ENCODE assay signal across 17 cellular contexts in the genomic region with DNA sequence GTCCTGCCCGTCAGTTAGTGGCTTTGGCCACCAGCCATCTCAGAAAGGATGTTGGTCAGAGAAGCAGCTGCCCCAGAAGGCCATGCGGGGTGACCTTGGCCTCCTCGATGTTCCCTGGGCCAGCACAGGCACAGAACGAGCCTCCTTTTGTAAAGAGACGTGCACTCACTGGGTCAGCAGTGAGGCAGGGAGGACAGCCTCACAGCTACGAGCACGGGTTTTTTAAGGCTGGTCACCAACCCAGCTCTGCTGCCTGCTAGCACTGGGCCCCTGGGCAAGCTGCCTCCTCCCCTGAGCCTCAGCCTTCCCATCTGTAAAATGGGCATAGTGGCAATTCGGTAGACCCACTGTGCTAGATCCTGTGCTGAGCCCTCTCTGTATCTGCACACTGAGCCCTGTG. TPM values are rescaled to one million over a fixed set of nuclear protein-coding genes. Genes with fewer than 3 reads are reported as not detected.
A peak's percentile ranks its signal among the peaks of the same experiment; 100 is the strongest.
DNase-seq lines count a peak whose midpoint lies in the region; ATAC-seq, FAIRE-seq and TF ChIP-seq lines count a peak whose summit lies in the region.
"Had no signal": no experiment of that assay in that cellular context is flagged by ENCODE, and none has a peak within 500 bp of the region (broad histone marks: within the 10 kb centered on the region; RNA-seq: fewer than 3 reads in every experiment).

No MANE protein-coding gene starts in this region.

- H3K36me3 ChIP-seq in HepG2 (replicated peaks in 1 of 2; ENCODE audit: control insufficient read depth in 1 of 2, insufficient read depth in 2 of 2, low read length in 2 of 2) (no peaks in the 10 kb centered on the region), right lobe of liver (no peaks in the 10 kb centered on the region), spleen (no peaks in the 10 kb centered on the region)

- 0% methylated on average over 3 of the region's 8 CpGs for WGBS in HepG2 (ENCODE audit: low lambda C conversion rate)
- WGBS in right lobe of liver (ENCODE audit: insufficient coverage, low coverage, low lambda C conversion rate, missing lambda C conversion rate), result 100% methylated on average over 2 of the region's 8 CpGs
- WGBS in spleen, 5 donors, result 69 to 77% (median 72%) methylated on average over 7 to 8 of the region's 8 CpGs; no CpG with 5 or more reads in 1 of the 5 donors

- H3K79me2 ChIP-seq in HepG2 (ENCODE audit: insufficient read depth, low read length), result no peaks in the 10 kb centered on the region

- TF ChIP-seq CTCF in HepG2 (CRISPR knock-in tag; IDR thresholded peaks at IDR 0.05) (no peak), right lobe of liver (IDR thresholded peaks at IDR 0.05) (no peak), chondrocyte (IDR thresholded peaks at IDR 0.05) (no peak), spleen (IDR thresholded peaks at IDR 0.05 in 8 of 11, conservative IDR thresholded peaks at IDR 0.05 in 3 of 11) (no peak)

- TF ChIP-seq POLR2A in HepG2 (IDR thresholded peaks at IDR 0.05; ENCODE audit: insufficient read depth in 1 of 2, low read depth in 2 of 2, low read length in 2 of 2), result no peak
- TF ChIP-seq POLR2A in right lobe of liver (IDR thresholded peaks at IDR 0.05), result no peak
- no peak for TF ChIP-seq POLR2A in spleen (IDR thresholded peaks at IDR 0.05)

- in situ Hi-C loops in HepG2 (cut with HindIII; ENCODE audit: extremely low pct_ligation_motif_present, low pct_unique_long_range_greater_than_20kb), result loop anchor here (25.0 kb wide), 1 partner anchor 407 kb away; no protein-coding TSS in a partner anchor

- H3K9me3 ChIP-seq in HepG2 (ENCODE audit: low read length), result no peaks in the 10 kb centered on the region
- H3K9me3 ChIP-seq in right lobe of liver, result no peaks in the 10 kb centered on the region
- no peaks in the 10 kb centered on the region for H3K9me3 ChIP-seq in spleen

- H3K4me3 ChIP-seq in HepG2 (replicated peaks in 1 of 3; ENCODE audit: insufficient read depth in 1 of 3, low read depth in 2 of 3, low read length in 3 of 3), result no peak overlapping the region
- no peak overlapping the region for H3K4me3 ChIP-seq in right lobe of liver
- no peak overlapping the region for H3K4me3 ChIP-seq in spleen

- POLR2A ChIA-PET in HepG2 (lab: Yijun Ruan, JAX), result no interaction called here

- ATAC-seq in HepG2 (no peak; the same call in 2 of the 3 replicates), right lobe of liver (no peak), esophagus mucosa (no peak), HG03135 (IDR thresholded peaks at IDR 0.05; ENCODE audit: unreplicated experiment) (no peak)

- no peaks in the 10 kb centered on the region for H3K9me3 Mint-ChIP-seq in chondrocyte (ENCODE audit: low read depth)
- H3K9me3 Mint-ChIP-seq: HFFc6 had no signal

- peaks cover 1% of the 10 kb centered on the region for H3K36me3 Mint-ChIP-seq in chondrocyte (ENCODE audit: low read depth)

- H3K27me3 ChIP-seq in HepG2 (ENCODE audit: control insufficient read depth in 1 of 2, insufficient read depth in 2 of 2, low read length in 2 of 2) (peaks cover 1 to 6% of the 10 kb centered on the region in 2 experiments; a peak in 3 of 5 replicates), right lobe of liver (no peaks in the 10 kb centered on the region), spleen (replicated peaks in 1 of 7) (peaks cover 0 to 41% (median 24%) of the 10 kb centered on the region in 7 donors)

- H3K27ac ChIP-seq in HepG2 (ENCODE audit: extremely low read length, insufficient read depth, low read length) (no peak overlapping the region), right lobe of liver (no peak overlapping the region), spleen (no peak overlapping the region)
- H3K27ac ChIP-seq: 22Rv1 had no signal

- CTCF ChIA-PET in HepG2 (lab: Yijun Ruan, JAX; ENCODE audit: low intra/inter-chr PET ratio, low total read pairs), result no interaction called here

- peak overlapping the region; percentile 21; the same call in 1 of the 2 replicates for H3K4me2 ChIP-seq in HepG2 (ENCODE audit: low read depth, low read length)

- DNase-seq in HepG2 (ENCODE audit: low spot score), result peak; percentile 22
- DNase-seq in right lobe of liver, result no peak
- DNase-seq in chondrocyte (ENCODE audit: low spot score), result peak; percentile 54
- peak; percentile 42 for DNase-seq in spleen
- no peak for DNase-seq in SKM-1 (lab: John Stamatoyannopoulos, UW; ENCODE audit: unreplicated experiment)
- DNase-seq: DMS53, GOT3, HCEC 1CT, HFFc6, Karpas-422 had no signal

- peaks cover 34% of the 10 kb centered on the region for H3K4me1 ChIP-seq in HepG2 (ENCODE audit: insufficient read depth, low read length)
- peaks cover 0 to 8% (median 0%) of the 10 kb centered on the region in 4 donors for H3K4me1 ChIP-seq in right lobe of liver
- peaks cover 0 to 23% (median 16%) of the 10 kb centered on the region in 6 donors for H3K4me1 ChIP-seq in spleen

- no TSS peak for BruUV-seq in HepG2 (replicated peaks; lab: Mats Ljungman, UMichigan)

- H3K27me3 Mint-ChIP-seq in chondrocyte (ENCODE audit: low read depth), result peaks cover 17% of the 10 kb centered on the region

- no peak for TF ChIP-seq RAD21 in HepG2 (CRISPR knock-in tag; IDR thresholded peaks at IDR 0.05)

- no peak overlapping the region for H3K27ac Mint-ChIP-seq in chondrocyte (ENCODE audit: unreplicated experiment)
- H3K27ac Mint-ChIP-seq: HFFc6 had no signal

- H2AFZ ChIP-seq in HepG2 (ENCODE audit: low read length), result no peak overlapping the region

- TF ChIP-seq EP300 in HepG2 (IDR thresholded peaks at IDR 0.05; ENCODE audit: low read depth in 2 of 2, low read length in 2 of 2) (no peak), HepG2 (CRISPR knock-in tag; IDR thresholded peaks at IDR 0.05; ENCODE audit: borderline replicate concordance) (no peak)

- no peaks in the 10 kb centered on the region for H4K20me1 ChIP-seq in HepG2 (ENCODE audit: insufficient read depth, low read length)

- no peak overlapping the region for H3K9ac ChIP-seq in HepG2 (ENCODE audit: insufficient read depth, low read depth, low read length)

- no peak overlapping the region for H3K4me3 Mint-ChIP-seq in chondrocyte (ENCODE audit: unreplicated experiment)
- H3K4me3 Mint-ChIP-seq: HFFc6 had no signal

- H3K4me1 Mint-ChIP-seq in chondrocyte (ENCODE audit: low read depth), result peaks cover 11% of the 10 kb centered on the region

- FAIRE-seq in HepG2 (lab: Jason Lieb, UNC), result no peak

- intact Hi-C loops in HepG2 (cut with micrococcal nuclease; ENCODE audit: unreplicated experiment), result no loop called here
- intact Hi-C loops in right lobe of liver (cut with DNase I), result no loop called here
- intact Hi-C loops in spleen (cut with DNase I; ENCODE audit: low total_unique reads), result no loop called here

TF ChIP-seq in HepG2, 621 proteins besides CTCF, POLR2A, EP300 and RAD21 (continues in another document):
- TF ChIP-seq JARID2 (CRISPR knock-in tag; IDR thresholded peaks at IDR 0.05; ENCODE audit: insufficient replicate concordance) (no peak), ADNP (CRISPR knock-in tag; IDR thresholded peaks at IDR 0.05) (peak; percentile 82; the same call in 1 of the 2 replicates), NFE2L1 (CRISPR knock-in tag; IDR thresholded peaks at IDR 0.05; ENCODE audit: borderline replicate concordance) (no peak), ZNF235 (CRISPR knock-in tag; IDR thresholded peaks at IDR 0.05; ENCODE audit: borderline replicate concordance) (no peak), HNRNPL (IDR thresholded peaks at IDR 0.05; ENCODE audit: low read depth, low read length) (no peak), ZMYM2 (CRISPR knock-in tag; IDR thresholded peaks at IDR 0.05) (0 out of 2 replicates have a peak, but pooled peaks have one; percentile 29), TARDBP (CRISPR knock-in tag; IDR thresholded peaks at IDR 0.05) (no peak)
- TF ChIP-seq, protein P1, sequence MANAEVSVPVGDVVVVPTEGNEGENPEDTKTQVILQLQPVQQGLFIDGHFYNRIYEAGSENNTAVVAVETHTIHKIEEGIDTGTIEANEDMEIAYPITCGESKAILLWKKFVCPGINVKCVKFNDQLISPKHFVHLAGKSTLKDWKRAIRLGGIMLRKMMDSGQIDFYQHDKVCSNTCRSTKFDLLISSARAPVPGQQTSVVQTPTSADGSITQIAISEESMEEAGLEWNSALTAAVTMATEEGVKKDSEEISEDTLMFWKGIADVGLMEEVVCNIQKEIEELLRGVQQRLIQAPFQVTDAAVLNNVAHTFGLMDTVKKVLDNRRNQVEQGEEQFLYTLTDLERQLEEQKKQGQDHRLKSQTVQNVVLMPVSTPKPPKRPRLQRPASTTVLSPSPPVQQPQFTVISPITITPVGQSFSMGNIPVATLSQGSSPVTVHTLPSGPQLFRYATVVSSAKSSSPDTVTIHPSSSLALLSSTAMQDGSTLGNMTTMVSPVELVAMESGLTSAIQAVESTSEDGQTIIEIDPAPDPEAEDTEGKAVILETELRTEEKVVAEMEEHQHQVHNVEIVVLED (CRISPR knock-in tag; IDR thresholded peaks at IDR 0.05; ENCODE audit: borderline replicate concordance), result no peak

RNA-seq across cellular contexts. Expression of gene IGLL1, which starts 10.8 kb away (rescaled TPM):
- total RNA-seq in HepG2 (2016; rRNA removed; fragmentation: Illumina TruSeq; extraction: Trizol) (not detected in 2 replicates), right lobe of liver (not detected), chondrocyte (not detected in 3 replicates), spleen (not detected), esophagus mucosa (not detected)
- total RNA-seq in HepG2 (2016; cell fraction: cytosol; rRNA removed; fragmentation: Illumina TruSeq; extraction: Trizol; ENCODE audit: low read depth), result not detected in 2 replicates
- total RNA-seq in HepG2 (2016; cell fraction: insoluble cytoplasmic fraction; rRNA removed; fragmentation: Illumina TruSeq; extraction: Trizol), result not detected in 2 replicates
- total RNA-seq in HepG2 (2016; cell fraction: membrane; rRNA removed; fragmentation: Illumina TruSeq; extraction: Trizol), result not detected in 2 replicates
- total RNA-seq in HepG2 (2016; cell fraction: nucleus; rRNA removed; fragmentation: Illumina TruSeq; extraction: Trizol), result not detected in 2 replicates
- polyA plus RNA-seq in HepG2 (2011; rRNA removed) (not detected in 2 replicates), spleen (under 1 TPM in 1 of 3 donors, not detected in 2; 0.26 TPM)
- not detected in 2 replicates for polyA plus RNA-seq in HepG2 (2011; cell fraction: cytosol; rRNA removed)
- not detected in 2 replicates for polyA plus RNA-seq in HepG2 (2011; cell fraction: nucleus; rRNA removed)
- not detected in 2 replicates for polyA plus RNA-seq in HepG2 (2012)
- not detected in 2 replicates for polyA plus RNA-seq in HepG2 (2016; cell fraction: cytosol; fragmentation: Illumina TruSeq; extraction: Trizol; ENCODE audit: low read depth)
- polyA plus RNA-seq in HepG2 (2016; cell fraction: insoluble cytoplasmic fraction; fragmentation: Illumina TruSeq; extraction: Trizol; ENCODE audit: low read depth), result not detected in 2 replicates
- polyA plus RNA-seq in HepG2 (2016; cell fraction: membrane; fragmentation: Illumina TruSeq; extraction: Trizol; ENCODE audit: low read depth), result not detected in 2 replicates
- not detected in 2 replicates for polyA plus RNA-seq in HepG2 (2016; cell fraction: nucleus; fragmentation: Illumina TruSeq; extraction: Trizol; ENCODE audit: insufficient read depth, low read depth)
- polyA minus RNA-seq in HepG2 (2011; rRNA and poly(A)+ RNA removed; ENCODE audit: low replicate concordance), result not detected in 2 replicates
- polyA minus RNA-seq in HepG2 (2011; cell fraction: cytosol; rRNA and poly(A)+ RNA removed), result not detected in 2 replicates
- polyA minus RNA-seq in HepG2 (2011; cell fraction: nucleus; rRNA and poly(A)+ RNA removed), result not detected in 2 replicates
- total RNA-seq: A673, Daoy, HFFc6, HT1080 had no signal
- polyA plus RNA-seq: BJ had no signal

Comparison
In these comparisons a context has a peak if more than half of its experiments do, and no peak if none do; other contexts are left out.
1. DNase-seq: peak in HepG2 (single experiment), chondrocyte (single experiment) and spleen (single experiment); none in right lobe of liver (0 of 3) and SKM-1 (single experiment).